Comparison of ENCODE assay signal across 1 cellular context in genomic region chr1:92365378-92366044, GRCh38.
A peak's percentile ranks its signal among the peaks of the same experiment; 100 is the strongest.
TF ChIP-seq lines count a peak whose summit lies in the region.

No MANE protein-coding gene starts in this region.

TF ChIP-seq in GM12878, 131 proteins besides CTCF, POLR2A, EP300 and RAD21 (continued from another document):
- 0 out of 2 replicates have a peak, but pooled peaks have one; percentile 21 for TF ChIP-seq RELB (IDR thresholded peaks at IDR 0.05; ENCODE audit: low read depth)
- TF ChIP-seq NR2F1 (conservative IDR thresholded peaks at IDR 0.05): peak; percentile 89
- no peak for TF ChIP-seq TCF3 (IDR thresholded peaks at IDR 0.05; ENCODE audit: borderline replicate concordance, insufficient read depth, low read depth, low read length)
- TF ChIP-seq IRF4 (IDR thresholded peaks at IDR 0.05; ENCODE audit: low read depth, low read length): peak; percentile 43; the same call in 1 of the 2 replicates
- TF ChIP-seq RCOR1 (conservative IDR thresholded peaks at IDR 0.05; ENCODE audit: low read depth, low read length): no peak
- no peak for TF ChIP-seq CBX3 (IDR thresholded peaks at IDR 0.05; ENCODE audit: borderline replicate concordance, low read depth)
- peak; percentile 79 for TF ChIP-seq NFIC (IDR thresholded peaks at IDR 0.05; ENCODE audit: low read depth, low read length)
- TF ChIP-seq E2F8 (IDR thresholded peaks at IDR 0.05; ENCODE audit: low read depth, partially characterized antibody): no peak
- TF ChIP-seq MTA3 (IDR thresholded peaks at IDR 0.05; ENCODE audit: borderline replicate concordance, low read length): 0 out of 2 replicates have a peak, but pooled peaks have one; percentile 29
- TF ChIP-seq CBX5 (IDR thresholded peaks at IDR 0.05; ENCODE audit: low read depth): 0 out of 2 replicates have a peak, but pooled peaks have one; percentile 55
- TF ChIP-seq GATAD2B (conservative IDR thresholded peaks at IDR 0.05; ENCODE audit: low read depth): no peak
- peak; percentile 95 for TF ChIP-seq RUNX3 (IDR thresholded peaks at IDR 0.05; ENCODE audit: low read length)
- TF ChIP-seq SMAD1 (IDR thresholded peaks at IDR 0.05; ENCODE audit: low read depth, partially characterized antibody): no peak
- no peak for TF ChIP-seq ZNF274 (IDR thresholded peaks at IDR 0.05; ENCODE audit: insufficient read depth, insufficient read length)
- no peak for TF ChIP-seq RELA (IDR thresholded peaks at IDR 0.05; ENCODE audit: borderline replicate concordance, partially characterized antibody)
- no peak; a peak in 1 of 4 replicates for TF ChIP-seq BHLHE40 (IDR thresholded peaks at IDR 0.05; ENCODE audit: borderline replicate concordance in 1 of 2, low read depth in 2 of 2, low read length in 1 of 2)
- TF ChIP-seq JUNB (IDR thresholded peaks at IDR 0.05): peak; percentile 70
- peak; percentile 76 for TF ChIP-seq ATF2 (IDR thresholded peaks at IDR 0.05; ENCODE audit: low read length)
- TF ChIP-seq ESRRA (IDR thresholded peaks at IDR 0.05; ENCODE audit: low read length): no peak
- TF ChIP-seq ELK1 (IDR thresholded peaks at IDR 0.05; ENCODE audit: low read depth, low read length): no peak
- TF ChIP-seq SKIL (IDR thresholded peaks at IDR 0.05; ENCODE audit: low read depth, poor library complexity, severe bottlenecking): peak; percentile 43
- no peak for TF ChIP-seq NR2C2 (IDR thresholded peaks at IDR 0.05; ENCODE audit: borderline replicate concordance, control insufficient read depth, insufficient read length, low read depth)
- TF ChIP-seq FOXM1 (IDR thresholded peaks at IDR 0.05; ENCODE audit: low read depth, low read length): 0 out of 2 replicates have a peak, but pooled peaks have one; percentile 11
- 0 out of 2 replicates have a peak, but pooled peaks have one; percentile 36 for TF ChIP-seq ZBED1 (IDR thresholded peaks at IDR 0.05; ENCODE audit: borderline replicate concordance)
- no peak for TF ChIP-seq SIN3A (IDR thresholded peaks at IDR 0.05; ENCODE audit: low read depth, low read length)
- TF ChIP-seq CBFB (IDR thresholded peaks at IDR 0.05; ENCODE audit: low read depth): peak; percentile 68; the same call in 1 of the 2 replicates
- peak; percentile 20; the same call in 1 of the 2 replicates for TF ChIP-seq GABPA (IDR thresholded peaks at IDR 0.05; ENCODE audit: low read depth)
- TF ChIP-seq MEF2A (IDR thresholded peaks at IDR 0.05; ENCODE audit: insufficient read depth, low read depth, low read length): no peak
- TF ChIP-seq TCF7 (IDR thresholded peaks at IDR 0.05; ENCODE audit: borderline replicate concordance): 0 out of 2 replicates have a peak, but pooled peaks have one; percentile 17
- TF ChIP-seq KDM1A (IDR thresholded peaks at IDR 0.05; ENCODE audit: borderline replicate concordance): no peak
